ENCODE assay signal across 17 cellular contexts in the genomic region with DNA sequence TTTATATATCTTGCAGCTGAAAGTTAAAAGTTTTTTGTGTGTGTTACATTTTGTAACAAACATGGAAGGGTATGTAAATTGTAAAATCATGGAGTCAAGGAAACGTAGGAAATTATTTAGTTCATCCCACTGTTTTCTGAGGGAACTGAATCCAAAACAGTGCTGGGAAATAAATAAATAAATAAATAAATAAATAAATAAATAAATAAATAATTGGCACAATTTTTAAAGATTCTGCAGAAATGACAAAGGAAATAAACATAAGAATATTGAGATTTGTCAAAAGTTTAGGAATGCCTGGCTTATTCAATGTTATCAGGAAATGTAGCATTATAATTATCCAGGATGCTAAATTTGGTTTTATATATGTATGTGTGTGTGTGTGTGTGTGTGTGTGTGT.
DNase-seq lines count a peak whose midpoint lies in the region; ATAC-seq, FAIRE-seq and TF ChIP-seq lines count a peak whose summit lies in the region.
"Had no signal": no experiment of that assay in that cellular context is flagged by ENCODE, and none has a peak within 500 bp of the region (broad histone marks: within the 10 kb centered on the region; RNA-seq: fewer than 3 reads in every experiment).

No MANE protein-coding gene starts in this region.

- TF ChIP-seq RAD21 in HepG2 (CRISPR knock-in tag; IDR thresholded peaks at IDR 0.05), result no peak

- peaks cover 83% of the 10 kb centered on the region for H3K79me2 ChIP-seq in HepG2 (ENCODE audit: insufficient read depth, low read length)
- peaks cover 75% of the 10 kb centered on the region for H3K79me2 ChIP-seq in hepatocyte
- H3K79me2 ChIP-seq in smooth muscle cell (ENCODE audit: low read depth), result peaks cover 97% of the 10 kb centered on the region

- no peaks in the 10 kb centered on the region for H3K9me2 ChIP-seq in hepatocyte (replicated peaks; ENCODE audit: insufficient read depth)

- H3K9me3 ChIP-seq in HepG2 (ENCODE audit: low read length) (peaks cover 11% of the 10 kb centered on the region; the same call in 1 of the 2 replicates), right lobe of liver (no peaks in the 10 kb centered on the region), hepatocyte (ENCODE audit: low read depth) (no peaks in the 10 kb centered on the region), smooth muscle cell (replicated peaks; ENCODE audit: low read depth) (no peaks in the 10 kb centered on the region), upper lobe of right lung (peaks cover 7% of the 10 kb centered on the region)

- no peak for FAIRE-seq in HepG2 (lab: Jason Lieb, UNC)
- FAIRE-seq: GM12878, GM18507 had no signal

- TF ChIP-seq EP300 in HepG2 (IDR thresholded peaks at IDR 0.05; ENCODE audit: low read depth in 2 of 2, low read length in 2 of 2) (no peak), HepG2 (CRISPR knock-in tag; IDR thresholded peaks at IDR 0.05; ENCODE audit: borderline replicate concordance) (no peak)

- POLR2A ChIA-PET in HepG2 (lab: Yijun Ruan, JAX), result no interaction called here

- no TSS peak for BruUV-seq in HepG2 (replicated peaks; lab: Mats Ljungman, UMichigan)

- CTCF ChIA-PET in HepG2 (lab: Yijun Ruan, JAX; ENCODE audit: low intra/inter-chr PET ratio, low total read pairs), result no interaction called here

- H4K20me1 ChIP-seq in HepG2 (ENCODE audit: insufficient read depth, low read length) (peaks cover 12% of the 10 kb centered on the region; the same call in 1 of the 2 replicates), hepatocyte (ENCODE audit: insufficient read depth, poor library complexity, severe bottlenecking) (no peaks in the 10 kb centered on the region), smooth muscle cell (ENCODE audit: low read depth) (peaks cover 94% of the 10 kb centered on the region)

- H3K4me2 ChIP-seq in HepG2 (ENCODE audit: low read depth, low read length) (peak overlapping the region; percentile 95), hepatocyte (peak overlapping the region; percentile 81), smooth muscle cell (peak overlapping the region; percentile 81)
- H3K4me2 ChIP-seq: GM23338 had no signal

- H3K4me3 ChIP-seq in HepG2 (replicated peaks in 1 of 3; ENCODE audit: insufficient read depth in 1 of 3, low read depth in 2 of 3, low read length in 3 of 3), result 0 out of 6 replicates have a peak overlapping the region, but pooled peaks of 1 of the 3 experiments have one; percentile 85
- H3K4me3 ChIP-seq in right lobe of liver, result no peak overlapping the region
- H3K4me3 ChIP-seq in hepatocyte, result no peak overlapping the region
- peak overlapping the region; percentile 50 for H3K4me3 ChIP-seq in smooth muscle cell
- no peak overlapping the region for H3K4me3 ChIP-seq in upper lobe of right lung
- H3K4me3 ChIP-seq: GM12878, GM23338 had no signal

- H3K4me1 ChIP-seq in HepG2 (ENCODE audit: insufficient read depth, low read length) (peaks cover 82% of the 10 kb centered on the region), right lobe of liver (peaks cover 0 to 42% (median 14%) of the 10 kb centered on the region in 4 donors), hepatocyte (ENCODE audit: insufficient read depth) (peaks cover 48% of the 10 kb centered on the region), smooth muscle cell (ENCODE audit: low read depth) (peaks cover 61% of the 10 kb centered on the region), upper lobe of right lung (peaks cover 3% of the 10 kb centered on the region)

- peaks cover 61% of the 10 kb centered on the region for H3F3A ChIP-seq in smooth muscle cell (ENCODE audit: low read depth)

- H3K27ac ChIP-seq in HepG2 (ENCODE audit: extremely low read length, insufficient read depth, low read length) (no peak overlapping the region), right lobe of liver (no peak overlapping the region), hepatocyte (no peak overlapping the region), smooth muscle cell (ENCODE audit: low read depth) (peak overlapping the region; percentile 84), upper lobe of right lung (no peak overlapping the region)
- H3K27ac ChIP-seq: 22Rv1 had no signal

- in situ Hi-C loops in HepG2 (cut with HindIII; ENCODE audit: extremely low pct_ligation_motif_present, low pct_unique_long_range_greater_than_20kb), result no loop called here

- H2AFZ ChIP-seq in HepG2 (ENCODE audit: low read length), result no peak overlapping the region
- H2AFZ ChIP-seq in hepatocyte, result no peak overlapping the region
- no peak overlapping the region for H2AFZ ChIP-seq in smooth muscle cell (ENCODE audit: low read depth)
- H2AFZ ChIP-seq: GM23338 had no signal

- H3K36me3 ChIP-seq in HepG2 (replicated peaks in 1 of 2; ENCODE audit: control insufficient read depth in 1 of 2, insufficient read depth in 2 of 2, low read length in 2 of 2), result peaks cover 0 to 4% of the 10 kb centered on the region in 2 experiments; a peak in 1 of 5 replicates
- no peaks in the 10 kb centered on the region for H3K36me3 ChIP-seq in right lobe of liver
- no peaks in the 10 kb centered on the region for H3K36me3 ChIP-seq in hepatocyte (replicated peaks; ENCODE audit: insufficient read depth, low read depth)
- peaks cover 3% of the 10 kb centered on the region for H3K36me3 ChIP-seq in smooth muscle cell (ENCODE audit: low read depth)
- H3K36me3 ChIP-seq in upper lobe of right lung, result no peaks in the 10 kb centered on the region

- WGBS in HepG2 (ENCODE audit: low lambda C conversion rate), result 93% methylated on average over 1 of the region's 1 CpG
- WGBS in right lobe of liver (ENCODE audit: insufficient coverage, low coverage, low lambda C conversion rate, missing lambda C conversion rate), result 53% methylated on average over 1 of the region's 1 CpG
- 97% methylated on average over 1 of the region's 1 CpG for WGBS in hepatocyte (ENCODE audit: low lambda C conversion rate, missing lambda C conversion rate)
- WGBS in smooth muscle cell (ENCODE audit: low lambda C conversion rate), result 81% methylated on average over 1 of the region's 1 CpG

- intact Hi-C loops in HepG2 (cut with micrococcal nuclease; ENCODE audit: unreplicated experiment), result loop anchor here (5.0 kb wide), 3 partner anchors 47 to 277 kb away; partner anchors contain the start of genes BPGM and CYREN
- intact Hi-C loops in right lobe of liver (cut with DNase I), result no loop called here
- intact Hi-C loops in upper lobe of right lung (cut with DNase I), result no loop called here

- TF ChIP-seq CTCF in HepG2 (CRISPR knock-in tag; IDR thresholded peaks at IDR 0.05), result no peak
- no peak for TF ChIP-seq CTCF in right lobe of liver (IDR thresholded peaks at IDR 0.05)
- TF ChIP-seq CTCF in hepatocyte (IDR thresholded peaks at IDR 0.05; ENCODE audit: poor library complexity), result no peak
- TF ChIP-seq CTCF in smooth muscle cell (IDR thresholded peaks at IDR 0.05; ENCODE audit: borderline replicate concordance, insufficient read depth, poor library complexity, severe bottlenecking), result no peak
- TF ChIP-seq CTCF in upper lobe of right lung (IDR thresholded peaks at IDR 0.05), result no peak

- ATAC-seq in HepG2 (no peak), right lobe of liver (no peak), HG03039 (IDR thresholded peaks at IDR 0.05; ENCODE audit: unreplicated experiment) (no peak), upper lobe of right lung (no peak)
- ATAC-seq: GM12878, GM23338 had no signal

- no peak for DNase-seq in HepG2 (ENCODE audit: low spot score)
- no peak for DNase-seq in right lobe of liver
- DNase-seq in hepatocyte (ENCODE audit: low spot score), result no peak
- no peak for DNase-seq in smooth muscle cell (lab: John Stamatoyannopoulos, UW; ENCODE audit: unreplicated experiment)
- no peak for DNase-seq in SIG-M5 treated with dmso at 0.1 percent for 504 hours (lab: John Stamatoyannopoulos, UW; ENCODE audit: unreplicated experiment)
- no peak for DNase-seq in stimulated activated CD4-positive, alpha-beta T cell treated with anti-CD3 and anti-CD28 coated beads, Interleukin-4, amount 100 ng/mL, for 1 hour
- no peak for DNase-seq in upper lobe of right lung
- DNase-seq: ACHN; C1 segment of cervical spinal cord; CD4-positive, alpha-beta T cell; DMS79; H7 had no signal

- TF ChIP-seq POLR2A in HepG2 (IDR thresholded peaks at IDR 0.05; ENCODE audit: insufficient read depth in 1 of 2, low read depth in 2 of 2, low read length in 2 of 2) (no peak), right lobe of liver (IDR thresholded peaks at IDR 0.05) (no peak)

- H3K9ac ChIP-seq in HepG2 (ENCODE audit: insufficient read depth, low read depth, low read length) (no peak overlapping the region), smooth muscle cell (ENCODE audit: low read depth) (peak overlapping the region; percentile 15)

- H3K27me3 ChIP-seq in HepG2 (ENCODE audit: control insufficient read depth in 1 of 2, insufficient read depth in 2 of 2, low read length in 2 of 2) (no peaks in the 10 kb centered on the region; a peak in 1 of 5 replicates), right lobe of liver (no peaks in the 10 kb centered on the region), hepatocyte (no peaks in the 10 kb centered on the region), smooth muscle cell (ENCODE audit: low read depth) (no peaks in the 10 kb centered on the region), upper lobe of right lung (no peaks in the 10 kb centered on the region)

TF ChIP-seq in HepG2, 621 proteins besides CTCF, POLR2A, EP300 and RAD21 (continues in another document):
- no peak for TF ChIP-seq ZNF737 (CRISPR knock-in tag; IDR thresholded peaks at IDR 0.05; ENCODE audit: borderline replicate concordance)
- no peak for TF ChIP-seq ZSCAN12 (CRISPR knock-in tag; IDR thresholded peaks at IDR 0.05)
